1 cellular context compared by ENCODE assay signal in genomic region chr10:44976352-44977198, GRCh38.
A peak's percentile ranks its signal among the peaks of the same experiment; 100 is the strongest.
TF ChIP-seq lines count a peak whose summit lies in the region.

No MANE protein-coding gene starts in this region.

TF ChIP-seq in HepG2, 621 proteins besides CTCF, POLR2A, EP300 and RAD21 (continued from another document and continues in another):
- TF ChIP-seq SOX5 (CRISPR knock-in tag; IDR thresholded peaks at IDR 0.05; ENCODE audit: borderline replicate concordance) = no peak; the same call in none of the 2 replicates
- TF ChIP-seq SRF (IDR thresholded peaks at IDR 0.05; ENCODE audit: low read depth, low read length) = no peak
- no peak for TF ChIP-seq CREB1 (IDR thresholded peaks at IDR 0.05)
- no peak for TF ChIP-seq CREB1 (CRISPR knock-in tag; IDR thresholded peaks at IDR 0.05)
- no peak for TF ChIP-seq ZNF883 (CRISPR knock-in tag; IDR thresholded peaks at IDR 0.05; ENCODE audit: not compliant biosample characterization)
- TF ChIP-seq ZSCAN31 (CRISPR knock-in tag; IDR thresholded peaks at IDR 0.05; ENCODE audit: low read depth) = peak; percentile 57; the same call in 1 of the 2 replicates
- no peak for TF ChIP-seq ZNF292 (CRISPR knock-in tag; IDR thresholded peaks at IDR 0.05; ENCODE audit: borderline replicate concordance, low read depth)
- peak; percentile 62; the same call in 1 of the 2 replicates for TF ChIP-seq ZFYVE20 (CRISPR knock-in tag; IDR thresholded peaks at IDR 0.05; ENCODE audit: borderline replicate concordance, low read depth)
- TF ChIP-seq ZFP37 (CRISPR knock-in tag; IDR thresholded peaks at IDR 0.05; ENCODE audit: borderline replicate concordance) = peak; percentile 57; the same call in 1 of the 2 replicates
- no peak; the same call in 1 of the 2 replicates for TF ChIP-seq ZNF557 (CRISPR knock-in tag; IDR thresholded peaks at IDR 0.05)
- no peak for TF ChIP-seq PHB2 (IDR thresholded peaks at IDR 0.05; ENCODE audit: partially characterized antibody)
- no peak; the same call in 1 of the 2 replicates for TF ChIP-seq HNF1B (CRISPR knock-in tag; IDR thresholded peaks at IDR 0.05)
- TF ChIP-seq ZSCAN29 (CRISPR knock-in tag; conservative IDR thresholded peaks at IDR 0.05) = no peak; the same call in 1 of the 2 replicates
- TF ChIP-seq KLF11 (CRISPR knock-in tag; IDR thresholded peaks at IDR 0.05) = no peak
- TF ChIP-seq SMARCC2 (IDR thresholded peaks at IDR 0.05) = no peak
- TF ChIP-seq MXI1 (IDR thresholded peaks at IDR 0.05; ENCODE audit: borderline replicate concordance, low read depth, low read length) = no peak
- no peak for TF ChIP-seq ZNF772 (CRISPR knock-in tag; IDR thresholded peaks at IDR 0.05)
- no peak for TF ChIP-seq MAFF (IDR thresholded peaks at IDR 0.05; ENCODE audit: low read depth, low read length)
- TF ChIP-seq DZIP1 (CRISPR knock-in tag; IDR thresholded peaks at IDR 0.05) = no peak
- no peak for TF ChIP-seq KDM5A (IDR thresholded peaks at IDR 0.05; ENCODE audit: borderline replicate concordance, low read length)
- no peak for TF ChIP-seq TOE1 (CRISPR knock-in tag; IDR thresholded peaks at IDR 0.05)
- TF ChIP-seq ZNF142 (CRISPR knock-in tag; IDR thresholded peaks at IDR 0.05) = no peak
- no peak for TF ChIP-seq MATR3 (CRISPR knock-in tag; IDR thresholded peaks at IDR 0.05)
- TF ChIP-seq ZNF800 (CRISPR knock-in tag; IDR thresholded peaks at IDR 0.05) = peak; percentile 61
- TF ChIP-seq ZBTB20 (CRISPR knock-in tag; IDR thresholded peaks at IDR 0.05; ENCODE audit: borderline replicate concordance, low read depth) = no peak; the same call in 1 of the 2 replicates
- no peak for TF ChIP-seq ZNF691 (CRISPR knock-in tag; IDR thresholded peaks at IDR 0.05; ENCODE audit: borderline replicate concordance, low read depth)
- TF ChIP-seq ATF7-NPFF (CRISPR knock-in tag; IDR thresholded peaks at IDR 0.05; ENCODE audit: low read depth) = peak; percentile 66
- TF ChIP-seq ZNF430 (CRISPR knock-in tag; IDR thresholded peaks at IDR 0.05) = 0 out of 2 replicates have a peak, but pooled peaks have one; percentile 37
- no peak; the same call in none of the 2 replicates for TF ChIP-seq POLR2AphosphoS2 (IDR thresholded peaks at IDR 0.05; ENCODE audit: low read depth, low read length)
- peak; percentile 21 for TF ChIP-seq ZFP1 (CRISPR knock-in tag; IDR thresholded peaks at IDR 0.05)
- peak; percentile 38; the same call in 1 of the 2 replicates for TF ChIP-seq SOX13 (IDR thresholded peaks at IDR 0.05)
- TF ChIP-seq SOX13 (CRISPR knock-in tag; conservative IDR thresholded peaks at IDR 0.05 in 1 of 2, IDR thresholded peaks at IDR 0.05 in 1 of 2) = peak in 1 of 2 experiments; percentile 29; a peak in 1 of 4 replicates
- no peak for TF ChIP-seq ZNF703 (CRISPR knock-in tag; IDR thresholded peaks at IDR 0.05; ENCODE audit: borderline replicate concordance)
- peak; percentile 88 for TF ChIP-seq HIC2 (CRISPR knock-in tag; IDR thresholded peaks at IDR 0.05; ENCODE audit: low read depth)
- no peak; the same call in 1 of the 2 replicates for TF ChIP-seq ZNF646 (CRISPR knock-in tag; IDR thresholded peaks at IDR 0.05)
- no peak; the same call in 1 of the 2 replicates for TF ChIP-seq TAF1 (CRISPR knock-in tag; IDR thresholded peaks at IDR 0.05)
- TF ChIP-seq CERS6 (CRISPR knock-in tag; IDR thresholded peaks at IDR 0.05) = no peak; the same call in 1 of the 2 replicates
